Comparison of ENCODE assay signal across 33 cellular contexts in the genomic region with DNA sequence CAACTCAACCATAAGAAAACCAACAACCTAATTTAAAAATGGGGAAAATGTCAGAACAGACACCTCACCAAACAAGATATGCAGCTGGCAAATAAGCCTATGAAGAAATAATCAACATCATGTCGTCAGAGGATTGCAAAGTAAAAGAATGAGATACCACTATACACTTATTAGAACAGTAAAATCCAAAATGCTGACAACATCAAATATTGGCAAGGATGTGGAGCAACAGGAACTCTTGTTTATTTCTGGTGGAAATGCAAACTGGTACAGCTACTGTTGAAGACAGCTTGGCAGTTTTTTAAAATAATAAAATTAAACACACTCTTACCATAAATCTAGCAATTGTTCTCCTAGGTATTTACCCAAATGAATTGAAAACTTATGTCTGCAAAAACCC.
"Had no signal": no experiment of that assay in that cellular context is flagged by ENCODE, and none has a peak within 500 bp of the region (broad histone marks: within the 10 kb centered on the region; RNA-seq: fewer than 3 reads in every experiment).

No MANE protein-coding gene starts in this region.

- H3K4me3 ChIP-seq: ascending aorta, cardiac muscle cell had no signal

- ATAC-seq: activated CD4-positive, alpha-beta T cell treated with anti-CD3 and anti-CD28 coated beads for 36 hours; activated CD4-positive, CD25-positive, alpha-beta regulatory T cell treated with anti-CD3 and anti-CD28 coated beads, Interleukin-2, amount 50 U/mL, for 24 hours; activated CD8-positive, alpha-beta memory T cell treated with anti-CD3 and anti-CD28 coated beads, Interleukin-2, amount 10 ng/mL, durations not matched to agents 7 days and 5 days; activated CD8-positive, alpha-beta T cell treated with anti-CD3 and anti-CD28 coated beads, Interleukin-2, amount 10 ng/mL, durations not matched to agents 7 days and 5 days; activated naive CD8-positive, alpha-beta T cell treated with anti-CD3 and anti-CD28 coated beads, Interleukin-2, amount 50 U/mL, for 24 hours; WTC11 had no signal

- H3K27me3 ChIP-seq: ascending aorta, cardiac muscle cell had no signal

- FAIRE-seq: bronchial epithelial cell, TTC549 had no signal

- H3K36me3 ChIP-seq: ascending aorta, cardiac muscle cell, WERI-Rb-1 had no signal

- H3K9me3 ChIP-seq: ascending aorta had no signal

- DNase-seq: activated CD4-positive, alpha-beta memory T cell treated with anti-CD3 and anti-CD28 coated beads, Interleukin-2, amount 10 ng/mL, durations not matched to agents 7 days and 5 days; activated CD4-positive, alpha-beta T cell treated with anti-CD3 and anti-CD28 coated beads for 1 hour; activated CD4-positive, alpha-beta T cell treated with anti-CD3 and anti-CD28 coated beads for 36 hours; activated CD4-positive, alpha-beta T cell treated with anti-CD3 and anti-CD28 coated beads for 48 hours; activated CD4-positive, alpha-beta T cell treated with anti-CD3 and anti-CD28 coated beads, Interleukin-2, amount 10 ng/mL, durations not matched to agents 7 days and 5 days; activated CD4-positive, alpha-beta T cell treated with anti-CD3 and anti-CD28 coated beads, Interleukin-2, amount 50 U/mL, for 48 hours; activated CD4-positive, CD25-positive, alpha-beta regulatory T cell; activated CD8-positive, alpha-beta memory T cell treated with anti-CD3 and anti-CD28 coated beads for 24 hours; activated CD8-positive, alpha-beta memory T cell treated with anti-CD3 and anti-CD28 coated beads, Interleukin-2, amount 10 ng/mL, durations not matched to agents 7 days and 5 days; activated CD8-positive, alpha-beta memory T cell treated with anti-CD3 and anti-CD28 coated beads, Interleukin-2, amount 50 U/mL, for 48 hours; activated CD8-positive, alpha-beta T cell treated with anti-CD3 and anti-CD28 coated beads, Interleukin-2, amount 10 ng/mL, durations not matched to agents 7 days and 5 days; activated effector memory CD4-positive, alpha-beta T cell treated with Interleukin-2 at 50 U/mL for 16 hours; activated gamma-delta T cell; activated naive CD4-positive, alpha-beta T cell treated with anti-CD3 and anti-CD28 coated beads, Interleukin-2, amount 10 ng/mL, durations not matched to agents 7 days and 5 days; activated naive CD4-positive, alpha-beta T cell treated with Interleukin-2 at 50 U/mL for 16 hours; activated naive CD8-positive, alpha-beta T cell treated with anti-CD3 and anti-CD28 coated beads, Interleukin-2, amount 10 ng/mL, durations not matched to agents 7 days and 5 days; activated naive CD8-positive, alpha-beta T cell treated with anti-CD3 and anti-CD28 coated beads, Interleukin-2, amount 50 U/mL, for 24 hours; activated T-cell treated with anti-CD3 and anti-CD28 coated beads, Interleukin-2, amount 50 U/mL, for 24 hours; activated T-cell treated with anti-CD3 and anti-CD28 coated beads, Interleukin-2, amount 50 U/mL, for 48 hours; amygdala; anterior cingulate cortex; caudate nucleus; cerebellar nuclear complex; T-helper 1 cell; T-helper 2 cell; T-helper 9 cell; WERI-Rb-1 had no signal

- H3K4me1 ChIP-seq: ascending aorta had no signal

- H3K27ac ChIP-seq: ascending aorta, cardiac muscle cell, WERI-Rb-1 had no signal
